ENCODE assay signal across 2 cellular contexts in the genomic region with DNA sequence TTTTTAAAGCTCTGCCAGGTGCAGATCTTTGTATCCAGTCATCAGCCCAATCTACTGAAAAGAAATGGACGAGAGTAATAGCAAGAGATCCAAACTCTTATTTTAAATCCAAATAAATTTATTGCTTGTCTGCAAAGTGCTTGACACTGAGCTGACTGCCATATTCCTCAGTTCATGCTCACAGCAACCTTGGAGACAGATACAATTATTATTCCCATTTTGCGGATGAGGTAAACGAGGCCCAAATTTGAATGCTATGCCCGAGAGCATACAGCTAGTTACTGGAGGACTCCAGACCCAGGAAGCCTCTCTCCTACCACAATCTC.
TF ChIP-seq lines count a peak whose summit lies in the region.

No MANE protein-coding gene starts in this region.

TF ChIP-seq in endothelial cell of umbilical vein, 7 proteins besides CTCF, POLR2A, EP300 and RAD21:
- TF ChIP-seq EZH2 (IDR thresholded peaks at IDR 0.05; ENCODE audit: borderline replicate concordance, low read depth, low read length, severe bottlenecking) (no peak), JUN (IDR thresholded peaks at IDR 0.05; ENCODE audit: borderline replicate concordance, insufficient read depth, insufficient read length, low read depth) (no peak), POLR2AphosphoS5 (IDR thresholded peaks at IDR 0.05; ENCODE audit: insufficient read depth, low read depth, low read length) (no peak), MYC (IDR thresholded peaks at IDR 0.05; ENCODE audit: low read depth, low read length) (no peak), FOS (IDR thresholded peaks at IDR 0.05; ENCODE audit: borderline replicate concordance, insufficient read depth, low read length) (no peak), GATA2 (IDR thresholded peaks at IDR 0.05; ENCODE audit: insufficient read depth, insufficient read length, low read depth, low read length) (no peak)
- TF ChIP-seq, protein P1, sequence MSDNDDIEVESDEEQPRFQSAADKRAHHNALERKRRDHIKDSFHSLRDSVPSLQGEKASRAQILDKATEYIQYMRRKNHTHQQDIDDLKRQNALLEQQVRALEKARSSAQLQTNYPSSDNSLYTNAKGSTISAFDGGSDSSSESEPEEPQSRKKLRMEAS (IDR thresholded peaks at IDR 0.05; ENCODE audit: insufficient read depth, insufficient read length) = no peak

TF ChIP-seq in GM12891, 5 proteins besides CTCF, POLR2A, EP300 and RAD21:
- TF ChIP-seq POU2F2 (IDR thresholded peaks at IDR 0.05; ENCODE audit: low read depth, low read length) (no peak), TAF1 (IDR thresholded peaks at IDR 0.05; ENCODE audit: low read depth, low read length) (no peak), POLR2AphosphoS5 (IDR thresholded peaks at IDR 0.05; ENCODE audit: low read depth, low read length) (no peak), SPI1 (IDR thresholded peaks at IDR 0.05; ENCODE audit: low read depth, low read length) (no peak), PAX5 (IDR thresholded peaks at IDR 0.05; ENCODE audit: insufficient read depth, low read length, severe bottlenecking) (no peak)
